14 cellular contexts compared by ENCODE assay signal in the genomic region with DNA sequence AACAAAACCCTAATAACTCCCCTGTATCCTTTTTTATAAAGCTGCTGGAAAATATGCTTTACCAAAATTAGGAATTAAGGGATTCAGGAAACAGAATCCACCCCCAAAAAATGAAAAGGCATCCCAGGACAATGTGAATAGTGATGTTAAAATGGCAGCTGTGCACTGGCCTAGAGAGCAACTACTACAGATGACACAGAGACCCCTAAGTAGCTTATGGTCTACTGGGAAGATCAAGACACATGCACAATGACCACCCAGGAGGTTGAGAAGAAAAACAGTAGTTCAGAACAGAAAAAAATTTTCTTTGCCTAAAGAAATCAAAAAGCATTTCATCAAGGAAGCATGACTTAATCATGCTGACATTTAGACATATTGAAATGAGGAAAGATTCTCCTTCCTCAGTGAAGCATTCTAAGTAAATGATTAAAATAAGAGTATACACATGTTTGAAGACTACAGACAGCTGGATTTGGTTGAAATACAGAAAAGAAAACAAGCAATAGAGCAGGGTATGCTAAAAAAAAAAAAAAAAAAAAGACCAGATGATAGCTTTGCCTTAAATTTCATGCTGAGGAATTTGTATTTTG.
A peak's percentile ranks its signal among the peaks of the same experiment; 100 is the strongest.
DNase-seq lines count a peak whose midpoint lies in the region; TF ChIP-seq lines count a peak whose summit lies in the region.
"Had no signal": no experiment of that assay in that cellular context is flagged by ENCODE, and none has a peak within 500 bp of the region (broad histone marks: within the 10 kb centered on the region; RNA-seq: fewer than 3 reads in every experiment).

No MANE protein-coding gene starts in this region.

- intact Hi-C loops in tibial artery (cut with DNase I; ENCODE audit: low total_unique reads): no loop called here

- no peak overlapping the region for H2BK5ac ChIP-seq in mesendoderm (ENCODE audit: low read length)

- H3K27ac ChIP-seq in endodermal cell (ENCODE audit: low read depth, low read length) (no peak overlapping the region), mesendoderm (ENCODE audit: low read depth, low read length) (no peak overlapping the region), tibial artery (peak overlapping the region; percentile 34 to 54)
- H3K27ac ChIP-seq: KMS-11 had no signal

- H3K79me2 ChIP-seq in mesendoderm (ENCODE audit: control insufficient read depth, insufficient read depth, low read length): peaks cover 1% of the 10 kb centered on the region

- H2BK15ac ChIP-seq in mesendoderm (replicated peaks; ENCODE audit: low read depth): no peak overlapping the region

- peak; percentile 63 for DNase-seq in LHCN-M2 (ENCODE audit: low read depth)
- no peak for DNase-seq in endodermal cell
- no peak for DNase-seq in mesendoderm
- no peak for DNase-seq in tibial artery
- DNase-seq in HT-29 (ENCODE audit: low spot score): no peak
- no peak for DNase-seq in stimulated activated CD4-positive, alpha-beta T cell treated with anti-CD3 and anti-CD28 coated beads, Interleukin-4, amount 100 ng/mL, for 1 hour
- no peak for DNase-seq in NCI-H1436 treated with DMSO at 0.1 percent for 48 hours (lab: John Stamatoyannopoulos, UW)
- DNase-seq: AML-193, Caco-2, MM.1S, NCI-H1105 treated with DMSO at 0.1 percent for 48 hours, NCI-H2029, NCI-H526 had no signal

- peaks cover 26% of the 10 kb centered on the region for H3K4me1 ChIP-seq in endodermal cell (ENCODE audit: control insufficient read depth, insufficient read depth, low read length)
- peaks cover 8% of the 10 kb centered on the region for H3K4me1 ChIP-seq in mesendoderm (ENCODE audit: control insufficient read depth, low read depth, low read length)
- H3K4me1 ChIP-seq in tibial artery: peaks cover 0 to 34% (median 8%) of the 10 kb centered on the region in 4 donors
- H3K4me1 ChIP-seq: Caco-2 had no signal

- H3K4me3 ChIP-seq in endodermal cell (ENCODE audit: low read length): peak overlapping the region; percentile 41
- H3K4me3 ChIP-seq in mesendoderm (ENCODE audit: low read length): no peak overlapping the region
- no peak overlapping the region for H3K4me3 ChIP-seq in tibial artery

- H4K5ac ChIP-seq in mesendoderm (ENCODE audit: low read length): no peak overlapping the region

- H3K9me3 Mint-ChIP-seq in endodermal cell: peaks cover 6% of the 10 kb centered on the region

- H3K56ac ChIP-seq in mesendoderm (ENCODE audit: low read length): no peak overlapping the region

- H3K36me3 ChIP-seq in endodermal cell (ENCODE audit: control insufficient read depth, insufficient read depth, low read length): peaks cover 47% of the 10 kb centered on the region
- H3K36me3 ChIP-seq in mesendoderm (ENCODE audit: control insufficient read depth, insufficient read depth, low read length): no peaks in the 10 kb centered on the region
- H3K36me3 ChIP-seq in tibial artery: peaks cover 5 to 8% (median 8%) of the 10 kb centered on the region in 3 donors

- H3K4me2 ChIP-seq in mesendoderm (ENCODE audit: low read length): no peak overlapping the region
- H3K4me2 ChIP-seq: KMS-11 had no signal

- H2AK5ac ChIP-seq in mesendoderm (ENCODE audit: low read length): no peak overlapping the region

- H3K4ac ChIP-seq in mesendoderm (ENCODE audit: low read depth, low read length): no peak overlapping the region

- H3K4me1 Mint-ChIP-seq in endodermal cell: peaks cover 41% of the 10 kb centered on the region

- H3K18ac ChIP-seq in mesendoderm (ENCODE audit: low read length): peak overlapping the region; percentile 68

- no peaks in the 10 kb centered on the region for H3K27me3 Mint-ChIP-seq in endodermal cell (ENCODE audit: insufficient read depth)

- no peak overlapping the region for H3K23ac ChIP-seq in mesendoderm (ENCODE audit: low read length)

- TF ChIP-seq CTCF in endodermal cell (conservative IDR thresholded peaks at IDR 0.05): no peak
- TF ChIP-seq CTCF in tibial artery (IDR thresholded peaks at IDR 0.05): no peak

- H3K27ac Mint-ChIP-seq in endodermal cell: no peak overlapping the region

- H3K79me1 ChIP-seq in mesendoderm (ENCODE audit: low read length): peaks cover 2% of the 10 kb centered on the region

- H3K27me3 ChIP-seq in endodermal cell (ENCODE audit: control insufficient read depth, insufficient read depth, low read length, poor library complexity, severe bottlenecking) (no peaks in the 10 kb centered on the region), mesendoderm (ENCODE audit: insufficient read depth, low read length, poor library complexity) (no peaks in the 10 kb centered on the region), tibial artery (no peaks in the 10 kb centered on the region)

- H3K4me3 Mint-ChIP-seq in endodermal cell: no peak overlapping the region

- H2BK120ac ChIP-seq in mesendoderm (ENCODE audit: low read depth, low read length): no peak overlapping the region

- peaks cover 35% of the 10 kb centered on the region for H3K36me3 Mint-ChIP-seq in endodermal cell (ENCODE audit: low read depth)

- H4K8ac ChIP-seq in mesendoderm (ENCODE audit: low read depth, low read length): no peak overlapping the region

- H3K9ac ChIP-seq in endodermal cell (ENCODE audit: extremely low read depth, low read length, poor library complexity, severe bottlenecking): no peak overlapping the region
- no peak overlapping the region for H3K9ac ChIP-seq in mesendoderm (ENCODE audit: low read length)
- H3K9ac ChIP-seq: KMS-11 had no signal

- H3K9me3 ChIP-seq in endodermal cell (ENCODE audit: control insufficient read depth, low read length): peaks cover 5% of the 10 kb centered on the region
- no peaks in the 10 kb centered on the region for H3K9me3 ChIP-seq in tibial artery
- H3K9me3 ChIP-seq: Caco-2 had no signal

Comparison
In these comparisons a context has a peak if more than half of its experiments do, and no peak if none do; other contexts are left out.
1. H3K27ac ChIP-seq: peak in tibial artery (2 of 2); none in endodermal cell (single experiment) and mesendoderm (single experiment).